1 cellular context compared by ENCODE assay signal in the genomic region with DNA sequence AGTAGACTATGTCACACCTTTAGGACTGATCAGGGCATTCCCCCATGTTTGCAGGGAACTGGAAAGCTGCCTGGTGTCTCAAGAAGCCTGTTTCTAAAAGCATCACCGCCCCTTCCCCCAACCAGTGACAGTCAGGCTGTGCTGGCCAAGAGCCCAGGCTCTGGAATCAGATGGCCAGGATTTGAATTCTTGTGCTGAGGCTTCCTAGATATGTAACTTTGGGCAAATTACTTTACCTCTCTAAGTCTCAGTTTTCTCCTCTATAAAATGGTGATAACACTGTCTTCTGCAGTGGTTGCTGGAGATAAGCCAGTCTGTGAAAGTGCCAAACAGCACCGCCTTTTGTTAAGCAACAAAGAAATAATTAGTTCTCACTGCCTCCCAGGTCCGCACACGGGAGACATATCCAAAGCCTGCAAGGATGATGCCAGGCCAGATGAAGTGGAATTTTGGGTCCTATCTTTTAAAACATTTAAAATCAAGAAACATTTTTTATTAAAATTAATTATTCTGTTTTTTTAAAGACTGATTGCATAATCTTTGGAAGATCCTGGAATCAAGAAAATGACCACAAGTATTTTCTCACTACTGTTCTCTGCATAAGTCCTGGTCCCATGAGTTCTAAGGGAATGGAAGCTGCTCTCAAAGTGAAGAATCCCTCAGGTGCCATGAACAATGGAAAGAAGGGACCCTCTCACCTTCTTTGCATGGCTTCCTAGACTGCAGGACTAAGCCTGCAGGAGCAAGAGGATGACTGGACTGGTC.
TF ChIP-seq lines count a peak whose summit lies in the region.

No MANE protein-coding gene starts in this region.

TF ChIP-seq in HEK293T, 16 proteins besides CTCF, POLR2A, EP300 and RAD21:
- TF ChIP-seq, protein P1, sequence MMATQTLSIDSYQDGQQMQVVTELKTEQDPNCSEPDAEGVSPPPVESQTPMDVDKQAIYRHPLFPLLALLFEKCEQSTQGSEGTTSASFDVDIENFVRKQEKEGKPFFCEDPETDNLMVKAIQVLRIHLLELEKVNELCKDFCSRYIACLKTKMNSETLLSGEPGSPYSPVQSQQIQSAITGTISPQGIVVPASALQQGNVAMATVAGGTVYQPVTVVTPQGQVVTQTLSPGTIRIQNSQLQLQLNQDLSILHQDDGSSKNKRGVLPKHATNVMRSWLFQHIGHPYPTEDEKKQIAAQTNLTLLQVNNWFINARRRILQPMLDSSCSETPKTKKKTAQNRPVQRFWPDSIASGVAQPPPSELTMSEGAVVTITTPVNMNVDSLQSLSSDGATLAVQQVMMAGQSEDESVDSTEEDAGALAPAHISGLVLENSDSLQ (IDR thresholded peaks at IDR 0.05), result no peak
- TF ChIP-seq ZNF384 (IDR thresholded peaks at IDR 0.05) (no peak), NFRKB (IDR thresholded peaks at IDR 0.05) (no peak), SP1 (IDR thresholded peaks at IDR 0.05) (no peak), CTBP1 (IDR thresholded peaks at IDR 0.05; ENCODE audit: borderline replicate concordance) (no peak), SUZ12 (IDR thresholded peaks at IDR 0.05) (no peak), ELF4 (IDR thresholded peaks at IDR 0.05) (no peak), ARNT (IDR thresholded peaks at IDR 0.05) (no peak)
